8 cellular contexts compared by ENCODE assay signal in genomic region chr3:137105277-137105977, GRCh38.
DNase-seq lines count a peak whose midpoint lies in the region; ATAC-seq and TF ChIP-seq lines count a peak whose summit lies in the region.

No MANE protein-coding gene starts in this region.

- WGBS in psoas muscle, 3 donors = 10 to 14% (median 10%) methylated on average over 10 of the region's 10 CpGs

- no peaks in the 10 kb centered on the region for H3K36me3 ChIP-seq in cardiac muscle cell
- no peaks in the 10 kb centered on the region for H3K36me3 ChIP-seq in psoas muscle (ENCODE audit: insufficient read depth in 1 of 2, low read depth in 1 of 2)

- POLR2A ChIA-PET in activated CD4-positive, alpha-beta T cell treated with anti-CD3 and anti-CD28 coated beads for 36 hours (lab: Charles Lee) = no interaction called here
- POLR2A ChIA-PET in WTC11 (lab: Charles Lee) = no interaction called here

- no peaks in the 10 kb centered on the region for H3K27me3 ChIP-seq in cardiac muscle cell
- H3K27me3 ChIP-seq in psoas muscle (ENCODE audit: insufficient read depth in 3 of 3, low read length in 2 of 3) = peaks cover 0 to 8% (median 5%) of the 10 kb centered on the region in 3 donors

- peaks cover 13% of the 10 kb centered on the region for H3K27me3 Mint-ChIP-seq in activated CD4-positive, alpha-beta T cell treated with anti-CD3 and anti-CD28 coated beads for 36 hours
- no peaks in the 10 kb centered on the region for H3K27me3 Mint-ChIP-seq in WTC11 (ENCODE audit: low read depth)
- H3K27me3 Mint-ChIP-seq in activated T-helper 17 cell treated with anti-CD3 and anti-CD28 coated beads, Interleukin-2, amount 50 U/mL, for 72 hours = peaks cover 15% of the 10 kb centered on the region

- H3K9me3 ChIP-seq in cardiac muscle cell (ENCODE audit: low read depth) (no peaks in the 10 kb centered on the region), psoas muscle (no peaks in the 10 kb centered on the region)

- TF ChIP-seq CTCF in WTC11 (IDR thresholded peaks at IDR 0.05) = peak; percentile 47; the same call in 1 of the 2 replicates
- peak; percentile 66 for TF ChIP-seq CTCF in cardiac muscle cell (IDR thresholded peaks at IDR 0.05; ENCODE audit: low read depth, low read length)
- peak; percentile 63 for TF ChIP-seq CTCF in psoas muscle (IDR thresholded peaks at IDR 0.05)

- no peak for DNase-seq in activated CD4-positive, alpha-beta T cell treated with anti-CD3 and anti-CD28 coated beads for 36 hours
- no peak for DNase-seq in activated CD4-positive, alpha-beta T cell treated with anti-CD3 and anti-CD28 coated beads for 1 hour
- DNase-seq in NCI-H2196 treated with DMSO at 0.1 percent for 48 hours (lab: John Stamatoyannopoulos, UW; ENCODE audit: unreplicated experiment) (peak; percentile 53), WTC11 (ENCODE audit: low spot score) (peak; percentile 28), cardiac muscle cell (ENCODE audit: low read depth in 1 of 2, low spot score in 1 of 2) (peak; percentile 78 to 84), psoas muscle (no peak)

- no peaks in the 10 kb centered on the region for H3K36me3 Mint-ChIP-seq in activated CD4-positive, alpha-beta T cell treated with anti-CD3 and anti-CD28 coated beads for 36 hours (ENCODE audit: low read depth)
- no peaks in the 10 kb centered on the region for H3K36me3 Mint-ChIP-seq in WTC11
- H3K36me3 Mint-ChIP-seq in activated T-helper 17 cell treated with anti-CD3 and anti-CD28 coated beads, Interleukin-2, amount 50 U/mL, for 72 hours (ENCODE audit: low read depth) = no peaks in the 10 kb centered on the region

- H3K4me1 Mint-ChIP-seq in activated CD4-positive, alpha-beta T cell treated with anti-CD3 and anti-CD28 coated beads for 36 hours = no peaks in the 10 kb centered on the region
- H3K4me1 Mint-ChIP-seq in WTC11 = peaks cover 38% of the 10 kb centered on the region
- no peaks in the 10 kb centered on the region for H3K4me1 Mint-ChIP-seq in activated T-helper 17 cell treated with anti-CD3 and anti-CD28 coated beads, Interleukin-2, amount 50 U/mL, for 72 hours

- CTCF ChIA-PET in activated CD4-positive, alpha-beta T cell treated with anti-CD3 and anti-CD28 coated beads for 36 hours (lab: Charles Lee) = interaction anchor here (0.6 to 2.6 kb wide), 12 partner anchors 9 to 1064 kb away, joined by 3 to 15 read pairs (median 4); no protein-coding TSS in a partner anchor
- CTCF ChIA-PET in WTC11 (lab: Charles Lee) = interaction anchor here (0.6 to 2.9 kb wide), 33 partner anchors 8 to 865 kb away, joined by 3 to 33 read pairs (median 4); no protein-coding TSS in a partner anchor

- no peaks in the 10 kb centered on the region for H3K9me3 Mint-ChIP-seq in activated CD4-positive, alpha-beta T cell treated with anti-CD3 and anti-CD28 coated beads for 36 hours (ENCODE audit: low read depth)
- H3K9me3 Mint-ChIP-seq in WTC11 = peaks cover 2% of the 10 kb centered on the region
- H3K9me3 Mint-ChIP-seq in activated T-helper 17 cell treated with anti-CD3 and anti-CD28 coated beads, Interleukin-2, amount 50 U/mL, for 72 hours = no peaks in the 10 kb centered on the region

- H3K4me3 ChIP-seq in cardiac muscle cell (no peak overlapping the region), psoas muscle (no peak overlapping the region)

- ATAC-seq in activated CD4-positive, alpha-beta T cell treated with anti-CD3 and anti-CD28 coated beads for 36 hours = peak; percentile 51
- ATAC-seq in HG02798 (IDR thresholded peaks at IDR 0.05; ENCODE audit: poor library complexity, unreplicated experiment) (peak; percentile 68), WTC11 (peak; percentile 77), psoas muscle (peak in 1 of 4 donors; percentile 61)
- ATAC-seq in activated T-helper 17 cell treated with anti-CD3 and anti-CD28 coated beads, Interleukin-2, amount 50 U/mL, for 72 hours (replicated peaks) = no peak

- no peaks in the 10 kb centered on the region for H3K4me1 ChIP-seq in cardiac muscle cell (ENCODE audit: low read depth)
- no peaks in the 10 kb centered on the region for H3K4me1 ChIP-seq in psoas muscle

- H3K27ac ChIP-seq in cardiac muscle cell (no peak overlapping the region), psoas muscle (no peak overlapping the region)

- no peak overlapping the region for H3K27ac Mint-ChIP-seq in activated CD4-positive, alpha-beta T cell treated with anti-CD3 and anti-CD28 coated beads for 36 hours
- H3K27ac Mint-ChIP-seq in WTC11 = no peak overlapping the region
- no peak overlapping the region for H3K27ac Mint-ChIP-seq in activated T-helper 17 cell treated with anti-CD3 and anti-CD28 coated beads, Interleukin-2, amount 50 U/mL, for 72 hours

- no peak overlapping the region for H3K4me3 Mint-ChIP-seq in activated CD4-positive, alpha-beta T cell treated with anti-CD3 and anti-CD28 coated beads for 36 hours
- H3K4me3 Mint-ChIP-seq in WTC11 = no peak overlapping the region
- no peak overlapping the region for H3K4me3 Mint-ChIP-seq in activated T-helper 17 cell treated with anti-CD3 and anti-CD28 coated beads, Interleukin-2, amount 50 U/mL, for 72 hours

- intact Hi-C loops in activated CD4-positive, alpha-beta T cell treated with anti-CD3 and anti-CD28 coated beads for 36 hours (cut with DNase I, micrococcal nuclease) = loop anchor here (1.0 to 10.0 kb wide), 7 partner anchors 73 to 949 kb away; no protein-coding TSS in a partner anchor
- intact Hi-C loops in psoas muscle (cut with DNase I) = loop anchor here (5.0 to 10.0 kb wide), 3 partner anchors 689 to 867 kb away; no protein-coding TSS in a partner anchor

TF ChIP-seq in WTC11, 78 proteins besides CTCF, POLR2A, EP300 and RAD21 (continues in another document):
- TF ChIP-seq NR3C1 (CRISPR knock-in tag; conservative IDR thresholded peaks at IDR 0.05; ENCODE audit: low read depth) (no peak), ETV6 (CRISPR knock-in tag; IDR thresholded peaks at IDR 0.05) (no peak), ELF4 (CRISPR knock-in tag; IDR thresholded peaks at IDR 0.05; ENCODE audit: low read depth) (no peak), GABPB1 (CRISPR knock-in tag; IDR thresholded peaks at IDR 0.05) (no peak), ATF2 (CRISPR knock-in tag; IDR thresholded peaks at IDR 0.05; ENCODE audit: borderline replicate concordance, low read depth) (no peak), SOX15 (CRISPR knock-in tag; IDR thresholded peaks at IDR 0.05) (no peak), HMGA2 (CRISPR knock-in tag; IDR thresholded peaks at IDR 0.05) (no peak)
- TF ChIP-seq, protein P1, sequence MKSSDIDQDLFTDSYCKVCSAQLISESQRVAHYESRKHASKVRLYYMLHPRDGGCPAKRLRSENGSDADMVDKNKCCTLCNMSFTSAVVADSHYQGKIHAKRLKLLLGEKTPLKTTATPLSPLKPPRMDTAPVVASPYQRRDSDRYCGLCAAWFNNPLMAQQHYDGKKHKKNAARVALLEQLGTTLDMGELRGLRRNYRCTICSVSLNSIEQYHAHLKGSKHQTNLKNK (CRISPR knock-in tag; IDR thresholded peaks at IDR 0.05) = no peak
- TF ChIP-seq, protein P2, sequence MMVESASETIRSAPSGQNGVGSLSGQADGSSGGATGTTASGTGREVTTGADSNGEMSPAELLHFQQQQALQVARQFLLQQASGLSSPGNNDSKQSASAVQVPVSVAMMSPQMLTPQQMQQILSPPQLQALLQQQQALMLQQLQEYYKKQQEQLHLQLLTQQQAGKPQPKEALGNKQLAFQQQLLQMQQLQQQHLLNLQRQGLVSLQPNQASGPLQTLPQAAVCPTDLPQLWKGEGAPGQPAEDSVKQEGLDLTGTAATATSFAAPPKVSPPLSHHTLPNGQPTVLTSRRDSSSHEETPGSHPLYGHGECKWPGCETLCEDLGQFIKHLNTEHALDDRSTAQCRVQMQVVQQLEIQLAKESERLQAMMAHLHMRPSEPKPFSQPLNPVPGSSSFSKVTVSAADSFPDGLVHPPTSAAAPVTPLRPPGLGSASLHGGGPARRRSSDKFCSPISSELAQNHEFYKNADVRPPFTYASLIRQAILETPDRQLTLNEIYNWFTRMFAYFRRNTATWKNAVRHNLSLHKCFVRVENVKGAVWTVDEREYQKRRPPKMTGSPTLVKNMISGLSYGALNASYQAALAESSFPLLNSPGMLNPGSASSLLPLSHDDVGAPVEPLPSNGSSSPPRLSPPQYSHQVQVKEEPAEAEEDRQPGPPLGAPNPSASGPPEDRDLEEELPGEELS (CRISPR knock-in tag; IDR thresholded peaks at IDR 0.05) = no peak

Comparison
In these comparisons a context has a peak if more than half of its experiments do, and no peak if none do; other contexts are left out.
1. DNase-seq: peak in NCI-H2196 treated with DMSO at 0.1 percent for 48 hours (single experiment), WTC11 (single experiment) and cardiac muscle cell (2 of 2); none in activated CD4-positive, alpha-beta T cell treated with anti-CD3 and anti-CD28 coated beads for 36 hours (single experiment), activated CD4-positive, alpha-beta T cell treated with anti-CD3 and anti-CD28 coated beads for 1 hour (single experiment) and psoas muscle (0 of 2).
2. Peak in every context shown above with its lines, with median percentiles within 50 percentile points of each other: CTCF ChIP-seq.